1 cellular context compared by ENCODE assay signal in the genomic region with DNA sequence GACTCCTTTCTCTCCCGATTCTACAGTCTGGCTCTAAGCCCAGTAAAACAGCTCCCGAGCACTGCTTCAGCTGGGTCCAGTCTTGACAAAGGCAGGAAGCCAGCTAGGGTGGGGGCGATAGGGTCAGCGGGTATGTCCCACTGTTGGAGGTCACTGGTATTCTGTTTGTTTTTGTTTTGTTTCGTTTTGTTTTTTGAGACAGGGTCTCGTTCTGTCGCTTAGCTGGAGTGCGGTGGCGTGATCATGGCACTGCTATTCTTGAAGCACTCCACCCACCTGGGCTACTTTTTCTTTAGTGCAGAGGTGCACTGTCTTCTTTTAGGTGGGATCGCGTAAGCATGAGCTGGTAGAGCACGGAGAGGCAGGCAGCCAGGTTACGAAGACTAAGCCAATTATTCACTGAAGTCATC.
TF ChIP-seq lines count a peak whose summit lies in the region.

No MANE protein-coding gene starts in this region.

TF ChIP-seq in HepG2, 621 proteins besides CTCF, POLR2A, EP300 and RAD21:
- TF ChIP-seq SRSF9 (IDR thresholded peaks at IDR 0.05; ENCODE audit: borderline replicate concordance, insufficient read depth, low read depth, low read length, poor library complexity, severe bottlenecking) (no peak), ZNF430 (CRISPR knock-in tag; IDR thresholded peaks at IDR 0.05) (no peak), ZNF720 (CRISPR knock-in tag; IDR thresholded peaks at IDR 0.05) (no peak), SMAD1 (CRISPR knock-in tag; IDR thresholded peaks at IDR 0.05; ENCODE audit: borderline replicate concordance, low read depth) (no peak)
- TF ChIP-seq, protein P1, sequence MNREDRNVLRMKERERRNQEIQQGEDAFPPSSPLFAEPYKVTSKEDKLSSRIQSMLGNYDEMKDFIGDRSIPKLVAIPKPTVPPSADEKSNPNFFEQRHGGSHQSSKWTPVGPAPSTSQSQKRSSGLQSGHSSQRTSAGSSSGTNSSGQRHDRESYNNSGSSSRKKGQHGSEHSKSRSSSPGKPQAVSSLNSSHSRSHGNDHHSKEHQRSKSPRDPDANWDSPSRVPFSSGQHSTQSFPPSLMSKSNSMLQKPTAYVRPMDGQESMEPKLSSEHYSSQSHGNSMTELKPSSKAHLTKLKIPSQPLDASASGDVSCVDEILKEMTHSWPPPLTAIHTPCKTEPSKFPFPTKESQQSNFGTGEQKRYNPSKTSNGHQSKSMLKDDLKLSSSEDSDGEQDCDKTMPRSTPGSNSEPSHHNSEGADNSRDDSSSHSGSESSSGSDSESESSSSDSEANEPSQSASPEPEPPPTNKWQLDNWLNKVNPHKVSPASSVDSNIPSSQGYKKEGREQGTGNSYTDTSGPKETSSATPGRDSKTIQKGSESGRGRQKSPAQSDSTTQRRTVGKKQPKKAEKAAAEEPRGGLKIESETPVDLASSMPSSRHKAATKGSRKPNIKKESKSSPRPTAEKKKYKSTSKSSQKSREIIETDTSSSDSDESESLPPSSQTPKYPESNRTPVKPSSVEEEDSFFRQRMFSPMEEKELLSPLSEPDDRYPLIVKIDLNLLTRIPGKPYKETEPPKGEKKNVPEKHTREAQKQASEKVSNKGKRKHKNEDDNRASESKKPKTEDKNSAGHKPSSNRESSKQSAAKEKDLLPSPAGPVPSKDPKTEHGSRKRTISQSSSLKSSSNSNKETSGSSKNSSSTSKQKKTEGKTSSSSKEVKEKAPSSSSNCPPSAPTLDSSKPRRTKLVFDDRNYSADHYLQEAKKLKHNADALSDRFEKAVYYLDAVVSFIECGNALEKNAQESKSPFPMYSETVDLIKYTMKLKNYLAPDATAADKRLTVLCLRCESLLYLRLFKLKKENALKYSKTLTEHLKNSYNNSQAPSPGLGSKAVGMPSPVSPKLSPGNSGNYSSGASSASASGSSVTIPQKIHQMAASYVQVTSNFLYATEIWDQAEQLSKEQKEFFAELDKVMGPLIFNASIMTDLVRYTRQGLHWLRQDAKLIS (CRISPR knock-in tag; IDR thresholded peaks at IDR 0.05): no peak
- TF ChIP-seq, protein P2, sequence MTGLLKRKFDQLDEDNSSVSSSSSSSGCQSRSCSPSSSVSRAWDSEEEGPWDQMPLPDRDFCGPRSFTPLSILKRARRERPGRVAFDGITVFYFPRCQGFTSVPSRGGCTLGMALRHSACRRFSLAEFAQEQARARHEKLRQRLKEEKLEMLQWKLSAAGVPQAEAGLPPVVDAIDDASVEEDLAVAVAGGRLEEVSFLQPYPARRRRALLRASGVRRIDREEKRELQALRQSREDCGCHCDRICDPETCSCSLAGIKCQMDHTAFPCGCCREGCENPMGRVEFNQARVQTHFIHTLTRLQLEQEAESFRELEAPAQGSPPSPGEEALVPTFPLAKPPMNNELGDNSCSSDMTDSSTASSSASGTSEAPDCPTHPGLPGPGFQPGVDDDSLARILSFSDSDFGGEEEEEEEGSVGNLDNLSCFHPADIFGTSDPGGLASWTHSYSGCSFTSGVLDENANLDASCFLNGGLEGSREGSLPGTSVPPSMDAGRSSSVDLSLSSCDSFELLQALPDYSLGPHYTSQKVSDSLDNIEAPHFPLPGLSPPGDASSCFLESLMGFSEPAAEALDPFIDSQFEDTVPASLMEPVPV (CRISPR knock-in tag; IDR thresholded peaks at IDR 0.05): no peak
